ENCODE assay signal across 18 cellular contexts in genomic region chr9:33906769-33907168, GRCh38.
DNase-seq lines count a peak whose midpoint lies in the region; ATAC-seq and TF ChIP-seq lines count a peak whose summit lies in the region.
"Had no signal": no experiment of that assay in that cellular context is flagged by ENCODE, and none has a peak within 500 bp of the region (broad histone marks: within the 10 kb centered on the region; RNA-seq: fewer than 3 reads in every experiment).

No MANE protein-coding gene starts in this region.

- peaks cover 95% of the 10 kb centered on the region for H3K79me2 ChIP-seq in neural progenitor cell (ENCODE audit: low read depth)

- H4K20me1 ChIP-seq in neural progenitor cell (ENCODE audit: low read depth): peaks cover 79% of the 10 kb centered on the region

- no peak overlapping the region for H3K4me2 ChIP-seq in neural progenitor cell
- H3K4me2 ChIP-seq: A549, BLaER1 had no signal

- H3K9ac ChIP-seq in SK-N-MC (ENCODE audit: insufficient read length) (no peak overlapping the region), neural progenitor cell (no peak overlapping the region)
- H3K9ac ChIP-seq: BLaER1 had no signal

- H3K36me3 ChIP-seq in SK-N-MC (ENCODE audit: insufficient read depth, low read length) (peaks cover 30% of the 10 kb centered on the region), neural progenitor cell (peaks cover 3% of the 10 kb centered on the region)

- H3K36me3 Mint-ChIP-seq in natural killer cell (no peaks in the 10 kb centered on the region), neural progenitor cell (peaks cover 26% of the 10 kb centered on the region)
- no peaks in the 10 kb centered on the region for H3K36me3 Mint-ChIP-seq in natural killer cell treated with Interleukin-12 subunit alpha and Interleukin-12 subunit beta and Interleukin-15 and Interleukin-18, amount 100 ng/mL, for 72 hours

- TF ChIP-seq CTCF in natural killer cell (IDR thresholded peaks at IDR 0.05) (no peak), neural progenitor cell (IDR thresholded peaks at IDR 0.05) (no peak)

- H3K4me3 ChIP-seq in SK-N-MC (no peak overlapping the region), neural progenitor cell (no peak overlapping the region)
- H3K4me3 ChIP-seq: A549, BLaER1, K562 had no signal

- H3K27me3 Mint-ChIP-seq in natural killer cell (ENCODE audit: low read depth in 2 of 2) (no peaks in the 10 kb centered on the region), neural progenitor cell (ENCODE audit: insufficient read depth, low read depth) (peaks cover 4% of the 10 kb centered on the region)
- H3K27me3 Mint-ChIP-seq in natural killer cell treated with Interleukin-12 subunit alpha and Interleukin-12 subunit beta and Interleukin-15 and Interleukin-18, amount 100 ng/mL, for 72 hours: no peaks in the 10 kb centered on the region

- peak overlapping the region; percentile 44; the same call in 1 of the 2 replicates for H3K27ac ChIP-seq in SK-N-MC
- peak overlapping the region; percentile 29 for H3K27ac ChIP-seq in neural progenitor cell
- H3K27ac ChIP-seq: A549, BLaER1, HL-60 had no signal

- H3K4me1 Mint-ChIP-seq in natural killer cell (peaks cover 25 to 40% of the 10 kb centered on the region in 2 donors), neural progenitor cell (peaks cover 9% of the 10 kb centered on the region)
- H3K4me1 Mint-ChIP-seq in natural killer cell treated with Interleukin-12 subunit alpha and Interleukin-12 subunit beta and Interleukin-15 and Interleukin-18, amount 100 ng/mL, for 72 hours (ENCODE audit: low read depth in 2 of 2): peaks cover 22 to 32% of the 10 kb centered on the region in 2 donors
- H3K4me1 Mint-ChIP-seq: CD14-positive monocyte had no signal

- H3K4me3 Mint-ChIP-seq in natural killer cell (no peak overlapping the region), neural progenitor cell (no peak overlapping the region)
- no peak overlapping the region for H3K4me3 Mint-ChIP-seq in natural killer cell treated with Interleukin-12 subunit alpha and Interleukin-12 subunit beta and Interleukin-15 and Interleukin-18, amount 100 ng/mL, for 72 hours
- H3K4me3 Mint-ChIP-seq: CD14-positive monocyte; CD8-positive, alpha-beta T cell had no signal

- H3K9me3 Mint-ChIP-seq in natural killer cell: no peaks in the 10 kb centered on the region
- no peaks in the 10 kb centered on the region for H3K9me3 Mint-ChIP-seq in natural killer cell treated with Interleukin-12 subunit alpha and Interleukin-12 subunit beta and Interleukin-15 and Interleukin-18, amount 100 ng/mL, for 72 hours
- H3K9me3 Mint-ChIP-seq in neural progenitor cell: no peaks in the 10 kb centered on the region
- H3K9me3 Mint-ChIP-seq: CD14-positive monocyte; CD8-positive, alpha-beta T cell had no signal

- peak overlapping the region; percentile 40 to 68 for H3K27ac Mint-ChIP-seq in natural killer cell
- H3K27ac Mint-ChIP-seq in natural killer cell treated with Interleukin-12 subunit alpha and Interleukin-12 subunit beta and Interleukin-15 and Interleukin-18, amount 100 ng/mL, for 72 hours: peak overlapping the region in 1 of 2 donors; percentile 7
- no peak overlapping the region for H3K27ac Mint-ChIP-seq in neural progenitor cell

- intact Hi-C loops in natural killer cell (cut with micrococcal nuclease): no loop called here

- no peak for DNase-seq in natural killer cell
- DNase-seq in natural killer cell treated with Interleukin-12 subunit alpha and Interleukin-12 subunit beta and Interleukin-15 and Interleukin-18, amount 100 ng/mL, for 72 hours (ENCODE audit: low spot score): no peak
- DNase-seq in SK-N-MC (ENCODE audit: low read depth, low spot score): no peak
- no peak for DNase-seq in neural progenitor cell (ENCODE audit: low spot score)
- no peak for DNase-seq in activated CD4-positive, alpha-beta T cell treated with anti-CD3 and anti-CD28 coated beads, Interleukin-2, amount 50 U/mL, for 1 hour
- DNase-seq in H4 (ENCODE audit: low spot score): no peak
- DNase-seq in NCI-H2081 (lab: John Stamatoyannopoulos, UW): no peak
- DNase-seq: Calu3; CD8-positive, alpha-beta T cell; DMS79 treated with DMSO at 0.1 percent for 48 hours; GF-D8; HCEC 1CT; IMR-90 had no signal

- H2AFZ ChIP-seq in neural progenitor cell (replicated peaks): no peak overlapping the region

- peaks cover 6% of the 10 kb centered on the region for H3F3A ChIP-seq in neural progenitor cell (ENCODE audit: low read depth)

- H3K9me3 ChIP-seq in SK-N-MC (ENCODE audit: low read depth, low read length): no peaks in the 10 kb centered on the region
- no peaks in the 10 kb centered on the region for H3K9me3 ChIP-seq in neural progenitor cell (ENCODE audit: low read depth)
- H3K9me3 ChIP-seq: A549, BLaER1 had no signal

- no peaks in the 10 kb centered on the region for H3K27me3 ChIP-seq in neural progenitor cell
- H3K27me3 ChIP-seq: BLaER1 had no signal

- ATAC-seq in natural killer cell: no peak
- ATAC-seq in natural killer cell treated with Interleukin-12 subunit alpha and Interleukin-12 subunit beta and Interleukin-15 and Interleukin-18, amount 100 ng/mL, for 72 hours: no peak
- ATAC-seq: A549; CD8-positive, alpha-beta T cell; K562 had no signal

- peaks cover 25% of the 10 kb centered on the region for H3K4me1 ChIP-seq in neural progenitor cell
- H3K4me1 ChIP-seq: A549, BLaER1 had no signal
